ENCODE assay signal across 8 cellular contexts in genomic region chr2:196171248-196171871, GRCh38. TPM values are rescaled to one million over a fixed set of nuclear protein-coding genes. Genes with fewer than 3 reads are reported as not detected.
DNase-seq lines count a peak whose midpoint lies in the region; ATAC-seq and TF ChIP-seq lines count a peak whose summit lies in the region.

TSS of gene STK17B (minus strand) at chr2:196171578. CDS start at chr2:196163383, 8,195 bp downstream.

- H3K9me3 ChIP-seq in HEK293 (ENCODE audit: control insufficient read depth, insufficient read depth, low read depth, low read length) (no peaks in the 10 kb centered on the region), testis (no peaks in the 10 kb centered on the region)

- 0 to 2% methylated on average over 3 to 54 of the region's 72 CpGs for WGBS in testis, 2 donors

- H3K27ac ChIP-seq in HEK293 (ENCODE audit: extremely low read depth, low read depth, low read length) (peak within 1 kb of the TSS; percentile 93), testis (peak within 1 kb of the TSS; percentile 87 to 92)

- POLR2A ChIA-PET in HEK293 (lab: Yijun Ruan, JAX) = interaction anchor here (0.7 to 2.6 kb wide), 13 partner anchors 9 to 479 kb away, joined by 3 to 9 read pairs (median 3); no protein-coding TSS in a partner anchor

- no peaks in the 10 kb centered on the region for H3K36me3 ChIP-seq in HEK293 (ENCODE audit: control insufficient read depth in 2 of 2, insufficient read depth in 1 of 2, low read length in 2 of 2)
- H3K36me3 ChIP-seq in testis (ENCODE audit: low read depth, missing control alignments) = no peaks in the 10 kb centered on the region

- TF ChIP-seq POLR2A in testis (IDR thresholded peaks at IDR 0.05) = peak; percentile 48

- CTCF ChIA-PET in HEK293 (lab: Yijun Ruan, JAX) = no interaction called here

- ATAC-seq in SK-N-SH treated with all-trans-retinoic acid at 6 μM for 48 hours = peak; percentile 85
- ATAC-seq in omental fat pad (ENCODE audit: low FRiP score) = peak; percentile 92

- H3K4me3 ChIP-seq in HEK293 (ENCODE audit: low read depth, low read length) (peak within 1 kb of the TSS; percentile 89), testis (peak within 1 kb of the TSS; percentile 88 to 95)

- H3K27ac Mint-ChIP-seq in activated naive CD4-positive, alpha-beta T cell treated with anti-CD3 and anti-CD28 coated beads, Interleukin-2, amount 50 U/mL, for 24 hours = peak within 1 kb of the TSS; percentile 98

- intact Hi-C loops in testis (cut with DNase I; ENCODE audit: low total_unique reads) = no loop called here

- H3K27me3 ChIP-seq in testis = no peaks in the 10 kb centered on the region

- H3K4me1 ChIP-seq in HEK293 (ENCODE audit: control insufficient read depth, insufficient read depth, low read length) = peaks cover 14% of the 10 kb centered on the region; the same call in 1 of the 2 replicates
- H3K4me1 ChIP-seq in testis = peaks cover 4% of the 10 kb centered on the region

- H3K4me3 Mint-ChIP-seq in activated naive CD4-positive, alpha-beta T cell treated with anti-CD3 and anti-CD28 coated beads, Interleukin-2, amount 50 U/mL, for 24 hours = peak within 1 kb of the TSS; percentile 98

- no peaks in the 10 kb centered on the region for H3K9me3 Mint-ChIP-seq in activated naive CD4-positive, alpha-beta T cell treated with anti-CD3 and anti-CD28 coated beads, Interleukin-2, amount 50 U/mL, for 24 hours

- H3K36me3 Mint-ChIP-seq in activated naive CD4-positive, alpha-beta T cell treated with anti-CD3 and anti-CD28 coated beads, Interleukin-2, amount 50 U/mL, for 24 hours = peaks cover 22% of the 10 kb centered on the region

- DNase-seq in GM04503 (ENCODE audit: low read depth) (peak; percentile 58), MV-4-11 (lab: John Stamatoyannopoulos, UW) (peak; percentile 91), glomerular visceral epithelial cell (ENCODE audit: extremely low spot score) (peak; percentile 96), omental fat pad (ENCODE audit: low spot score) (peak; percentile 82), testis (peak; percentile 94)

- peaks cover 47% of the 10 kb centered on the region for H3K4me1 Mint-ChIP-seq in activated naive CD4-positive, alpha-beta T cell treated with anti-CD3 and anti-CD28 coated beads, Interleukin-2, amount 50 U/mL, for 24 hours

- no peaks in the 10 kb centered on the region for H3K27me3 Mint-ChIP-seq in activated naive CD4-positive, alpha-beta T cell treated with anti-CD3 and anti-CD28 coated beads, Interleukin-2, amount 50 U/mL, for 24 hours

- TF ChIP-seq CTCF in HEK293 (tag by site-specific recombination; IDR thresholded peaks at IDR 0.05) (peak; percentile 83), omental fat pad (IDR thresholded peaks at IDR 0.05) (no peak), testis (IDR thresholded peaks at IDR 0.05) (peak in 1 of 3 experiments; percentile 18)

TF ChIP-seq in HEK293, 187 proteins besides CTCF, POLR2A, EP300 and RAD21 (continues in another document):
- peak; percentile 67 for TF ChIP-seq ZNF423 (tag by site-specific recombination; IDR thresholded peaks at IDR 0.05)
- TF ChIP-seq ZNF501 (tag by site-specific recombination; IDR thresholded peaks at IDR 0.05) = peak; percentile 72; the same call in 1 of the 2 replicates
- TF ChIP-seq ZNF629 (tag by site-specific recombination; IDR thresholded peaks at IDR 0.05) = peak; percentile 43; the same call in 1 of the 2 replicates
- TF ChIP-seq HOXC10 (CRISPR knock-in tag; IDR thresholded peaks at IDR 0.05) = no peak
- TF ChIP-seq ZNF239 (tag by site-specific recombination; IDR thresholded peaks at IDR 0.05) = no peak
- TF ChIP-seq ZFHX2 (tag by site-specific recombination; conservative IDR thresholded peaks at IDR 0.05) = no peak
- TF ChIP-seq ZNF311 (tag by site-specific recombination; IDR thresholded peaks at IDR 0.05; ENCODE audit: borderline replicate concordance) = no peak
- TF ChIP-seq ZBTB7A (tag by site-specific recombination; IDR thresholded peaks at IDR 0.05; ENCODE audit: low read depth) = no peak
- no peak for TF ChIP-seq REPIN1 (tag by site-specific recombination; IDR thresholded peaks at IDR 0.05; ENCODE audit: low read depth)
- TF ChIP-seq ZNF280C (tag by site-specific recombination; IDR thresholded peaks at IDR 0.05) = no peak
- TF ChIP-seq ZNF664 (tag by site-specific recombination; IDR thresholded peaks at IDR 0.05) = no peak
- TF ChIP-seq WT1 (tag by site-specific recombination; IDR thresholded peaks at IDR 0.05) = no peak
- 0 out of 2 replicates have a peak, but pooled peaks have one; percentile 22 for TF ChIP-seq ZBTB20 (tag by site-specific recombination; IDR thresholded peaks at IDR 0.05)

TF ChIP-seq in SK-N-SH treated with all-trans-retinoic acid at 6 μM for 48 hours, 23 proteins besides CTCF, POLR2A, EP300 and RAD21:
- no peak for TF ChIP-seq ZNF70 (CRISPR knock-in tag; IDR thresholded peaks at IDR 0.05)
- TF ChIP-seq ZFP3 (CRISPR knock-in tag; IDR thresholded peaks at IDR 0.05) = no peak
- no peak for TF ChIP-seq CSRNP3 (CRISPR knock-in tag; IDR thresholded peaks at IDR 0.05)
- no peak for TF ChIP-seq RARB (CRISPR knock-in tag; IDR thresholded peaks at IDR 0.05)
- no peak; the same call in 1 of the 2 replicates for TF ChIP-seq PATZ1 (CRISPR knock-in tag; IDR thresholded peaks at IDR 0.05; ENCODE audit: borderline replicate concordance)

RNA-seq across cellular contexts. Expression of gene STK17B, which starts in this region (rescaled TPM):
- total RNA-seq in omental fat pad (10 to 100 TPM; 39.2 to 89.9 (median 60.7) TPM), testis (10 to 100 TPM; 10.4 to 10.6 TPM)
- 18.1 TPM for polyA plus RNA-seq in testis (ENCODE audit: insufficient read depth, low read depth, low replicate concordance)

Comparison
In these comparisons a context has a peak if more than half of its experiments do, and no peak if none do; other contexts are left out.
1. Peak in every context shown above with its lines: DNase-seq, ATAC-seq, H3K4me3 ChIP-seq and H3K27ac ChIP-seq.